In genomic region chr9:96423322-96423984, GRCh38 we compare ENCODE assay signal across 1 cellular context.
A peak's percentile ranks its signal among the peaks of the same experiment; 100 is the strongest.
TF ChIP-seq lines count a peak whose summit lies in the region.

No MANE protein-coding gene starts in this region.

TF ChIP-seq in HepG2, 621 proteins besides CTCF, POLR2A, EP300 and RAD21 (continued from another document and continues in another):
- TF ChIP-seq FOXP1 (IDR thresholded peaks at IDR 0.05) (no peak), FOXP1 (CRISPR knock-in tag; IDR thresholded peaks at IDR 0.05) (no peak), ZNF629 (CRISPR knock-in tag; conservative IDR thresholded peaks at IDR 0.05) (no peak), ZNF383 (CRISPR knock-in tag; IDR thresholded peaks at IDR 0.05; ENCODE audit: borderline replicate concordance) (no peak), ZNF549 (CRISPR knock-in tag; IDR thresholded peaks at IDR 0.05) (no peak), DMTF1 (CRISPR knock-in tag; IDR thresholded peaks at IDR 0.05) (no peak), ZNF232 (CRISPR knock-in tag; IDR thresholded peaks at IDR 0.05; ENCODE audit: borderline replicate concordance) (no peak), SALL1 (CRISPR knock-in tag; IDR thresholded peaks at IDR 0.05) (peak; percentile 36; the same call in 1 of the 2 replicates), ZSCAN12 (CRISPR knock-in tag; IDR thresholded peaks at IDR 0.05) (no peak), ZFX (CRISPR knock-in tag; IDR thresholded peaks at IDR 0.05; ENCODE audit: low read depth) (0 out of 2 replicates have a peak, but pooled peaks have one; percentile 38), ZNF331 (CRISPR knock-in tag; IDR thresholded peaks at IDR 0.05) (no peak), FOXO4 (CRISPR knock-in tag; conservative IDR thresholded peaks at IDR 0.05) (no peak), POLR2AphosphoS5 (IDR thresholded peaks at IDR 0.05; ENCODE audit: low read depth, low read length) (no peak), NFRKB (IDR thresholded peaks at IDR 0.05) (no peak), MTA3 (CRISPR knock-in tag; IDR thresholded peaks at IDR 0.05) (no peak), ETV6 (CRISPR knock-in tag; conservative IDR thresholded peaks at IDR 0.05) (no peak), ZNF503 (CRISPR knock-in tag; IDR thresholded peaks at IDR 0.05) (no peak), DNMT3B (CRISPR knock-in tag; conservative IDR thresholded peaks at IDR 0.05) (no peak), ZEB1 (IDR thresholded peaks at IDR 0.05; ENCODE audit: insufficient replicate concordance, low read depth) (no peak), JUNB (CRISPR knock-in tag; IDR thresholded peaks at IDR 0.05; ENCODE audit: borderline replicate concordance) (no peak), ZBTB10 (CRISPR knock-in tag; IDR thresholded peaks at IDR 0.05; ENCODE audit: borderline replicate concordance) (no peak), ZBTB40 (IDR thresholded peaks at IDR 0.05) (no peak), ZBTB40 (CRISPR knock-in tag; IDR thresholded peaks at IDR 0.05) (no peak), NBN (conservative IDR thresholded peaks at IDR 0.05) (no peak), XBP1 (CRISPR knock-in tag; IDR thresholded peaks at IDR 0.05) (no peak), NCOR1 (IDR thresholded peaks at IDR 0.05; ENCODE audit: borderline replicate concordance, low read length) (no peak), MEF2D (CRISPR knock-in tag; IDR thresholded peaks at IDR 0.05) (no peak), EEA1 (CRISPR knock-in tag; IDR thresholded peaks at IDR 0.05; ENCODE audit: borderline replicate concordance) (no peak), ZNF770 (CRISPR knock-in tag; IDR thresholded peaks at IDR 0.05) (0 out of 2 replicates have a peak, but pooled peaks have one; percentile 30), ERF (CRISPR knock-in tag; IDR thresholded peaks at IDR 0.05) (0 out of 2 replicates have a peak, but pooled peaks have one; percentile 7), GLI4 (CRISPR knock-in tag; IDR thresholded peaks at IDR 0.05; ENCODE audit: borderline replicate concordance) (no peak), MEIS2 (CRISPR knock-in tag; IDR thresholded peaks at IDR 0.05) (peak; percentile 25; the same call in 1 of the 2 replicates), KDM5A (IDR thresholded peaks at IDR 0.05; ENCODE audit: borderline replicate concordance, low read length) (no peak), MAFF (IDR thresholded peaks at IDR 0.05; ENCODE audit: low read depth, low read length) (no peak), HIC2 (CRISPR knock-in tag; IDR thresholded peaks at IDR 0.05; ENCODE audit: low read depth) (no peak), ZNF124 (CRISPR knock-in tag; IDR thresholded peaks at IDR 0.05) (no peak), ZNF333 (CRISPR knock-in tag; IDR thresholded peaks at IDR 0.05; ENCODE audit: borderline replicate concordance) (no peak), MED1 (CRISPR knock-in tag; IDR thresholded peaks at IDR 0.05) (peak; percentile 26; the same call in 1 of the 2 replicates), HOXA7 (CRISPR knock-in tag; IDR thresholded peaks at IDR 0.05) (no peak), ZNF616 (CRISPR knock-in tag; IDR thresholded peaks at IDR 0.05; ENCODE audit: low read depth) (no peak), ZNF777 (CRISPR knock-in tag; IDR thresholded peaks at IDR 0.05) (no peak), PRPF4 (IDR thresholded peaks at IDR 0.05; ENCODE audit: low read depth, low read length, poor library complexity, severe bottlenecking) (no peak)
